Comparison of ENCODE assay signal across 16 cellular contexts in the genomic region with DNA sequence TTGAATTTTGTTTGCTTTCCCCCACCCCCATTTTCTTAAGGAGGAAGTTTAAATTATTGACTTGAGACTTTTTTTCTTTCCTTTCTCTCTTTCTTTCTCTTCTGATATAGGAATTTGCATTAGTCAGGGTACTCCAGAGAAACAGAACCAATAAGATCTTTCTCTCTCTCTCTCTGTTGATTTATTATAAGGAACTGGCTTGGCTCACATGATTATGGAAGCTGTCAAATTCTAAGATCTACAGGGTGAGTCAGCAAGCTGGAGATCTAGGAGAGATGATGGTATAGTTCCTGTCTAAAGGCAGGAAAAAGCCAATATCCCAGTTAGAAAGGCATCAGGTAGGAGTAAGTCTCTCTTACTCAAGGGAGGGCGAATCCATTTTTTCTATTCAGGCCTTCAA.
DNase-seq lines count a peak whose midpoint lies in the region; ATAC-seq and TF ChIP-seq lines count a peak whose summit lies in the region.
"Had no signal": no experiment of that assay in that cellular context is flagged by ENCODE, and none has a peak within 500 bp of the region (broad histone marks: within the 10 kb centered on the region; RNA-seq: fewer than 3 reads in every experiment).

No MANE protein-coding gene starts in this region.

- no peaks in the 10 kb centered on the region; the same call in 2 of the 3 replicates for H3K4me1 Mint-ChIP-seq in GM23338
- no peaks in the 10 kb centered on the region for H3K4me1 Mint-ChIP-seq in Caco-2 (ENCODE audit: low read depth, unreplicated experiment)
- H3K4me1 Mint-ChIP-seq in natural killer cell treated with Interleukin-12 subunit alpha and Interleukin-12 subunit beta and Interleukin-15 and Interleukin-18, amount 100 ng/mL, for 72 hours (ENCODE audit: low read depth in 2 of 2), result peaks cover 0 to 6% of the 10 kb centered on the region in 2 donors

- H3K36me3 ChIP-seq in GM23338 (ENCODE audit: insufficient read depth), result no peaks in the 10 kb centered on the region
- no peaks in the 10 kb centered on the region for H3K36me3 ChIP-seq in PC-3 (ENCODE audit: low read depth, low read length)
- H3K36me3 ChIP-seq in Caco-2 (ENCODE audit: control insufficient read depth, insufficient read depth, low read length), result no peaks in the 10 kb centered on the region
- H3K36me3 ChIP-seq in esophagus muscularis mucosa, result peaks cover 0 to 35% (median 21%) of the 10 kb centered on the region in 4 donors

- TF ChIP-seq POLR2A in esophagus muscularis mucosa (IDR thresholded peaks at IDR 0.05; ENCODE audit: low read depth), result no peak

- H3K27me3 Mint-ChIP-seq in GM23338 (ENCODE audit: insufficient read depth, low read depth, poor library complexity), result peaks cover 1% of the 10 kb centered on the region
- H3K27me3 Mint-ChIP-seq in Caco-2 (ENCODE audit: insufficient read depth, unreplicated experiment), result no peaks in the 10 kb centered on the region
- no peaks in the 10 kb centered on the region for H3K27me3 Mint-ChIP-seq in natural killer cell treated with Interleukin-12 subunit alpha and Interleukin-12 subunit beta and Interleukin-15 and Interleukin-18, amount 100 ng/mL, for 72 hours
- H3K27me3 Mint-ChIP-seq: activated naive CD8-positive, alpha-beta T cell treated with anti-CD3 and anti-CD28 coated beads for 36 hours; activated T-cell treated with anti-CD3 and anti-CD28 coated beads, Interleukin-2, amount 50 U/mL, for 24 hours had no signal

- H3K27ac ChIP-seq in GM23338 (ENCODE audit: low read depth) (no peak overlapping the region), PC-3 (ENCODE audit: low read length) (no peak overlapping the region), esophagus muscularis mucosa (replicated peaks in 1 of 4) (no peak overlapping the region)
- H3K27ac ChIP-seq: GM23248, sigmoid colon, upper lobe of left lung had no signal

- CTCF ChIA-PET in PC-3 (lab: Charles Lee) (no interaction called here), Caco-2 (lab: Charles Lee) (interaction anchor here (1.2 to 1.4 kb wide), 2 partner anchors 78 to 170 kb away, joined by 3 read pairs; no protein-coding TSS in a partner anchor)

- H3K4me3 ChIP-seq in GM23338 (no peak overlapping the region), PC-3 (ENCODE audit: low read length) (no peak overlapping the region), epithelial cell of esophagus (ENCODE audit: low read length) (no peak overlapping the region), retinal pigment epithelial cell (ENCODE audit: low read length) (no peak overlapping the region), Caco-2 (ENCODE audit: low read depth, low read length) (no peak overlapping the region), esophagus muscularis mucosa (no peak overlapping the region)
- H3K4me3 ChIP-seq: GM23248, sigmoid colon, upper lobe of left lung had no signal

- H2AFZ ChIP-seq in GM23338 (no peak overlapping the region), PC-3 (ENCODE audit: low read length) (no peak overlapping the region)
- H2AFZ ChIP-seq: GM23248 had no signal

- H3K27ac Mint-ChIP-seq in GM23338, result peak overlapping the region; percentile 4; the same call in 1 of the 2 replicates
- H3K27ac Mint-ChIP-seq in Caco-2 (ENCODE audit: unreplicated experiment), result no peak overlapping the region
- H3K27ac Mint-ChIP-seq in natural killer cell treated with Interleukin-12 subunit alpha and Interleukin-12 subunit beta and Interleukin-15 and Interleukin-18, amount 100 ng/mL, for 72 hours, result no peak overlapping the region
- H3K27ac Mint-ChIP-seq: activated naive CD8-positive, alpha-beta T cell treated with anti-CD3 and anti-CD28 coated beads for 36 hours; activated T-cell treated with anti-CD3 and anti-CD28 coated beads, Interleukin-2, amount 50 U/mL, for 24 hours; stimulated activated effector memory CD8-positive, alpha-beta T cell treated with anti-CD3 and anti-CD28 coated beads, Interleukin-12 subunit alpha, Interleukin-12 subunit beta, amount 100 ng/mL, for 72 hours had no signal

- H3K27me3 ChIP-seq in GM23338 (ENCODE audit: insufficient read depth) (no peaks in the 10 kb centered on the region), PC-3 (ENCODE audit: low read length) (no peaks in the 10 kb centered on the region), Caco-2 (replicated peaks; ENCODE audit: control insufficient read depth, insufficient read depth, low read length) (no peaks in the 10 kb centered on the region), esophagus muscularis mucosa (no peaks in the 10 kb centered on the region)
- H3K27me3 ChIP-seq: sigmoid colon, upper lobe of left lung had no signal

- H3K36me3 Mint-ChIP-seq in GM23338 (ENCODE audit: low read depth) (no peaks in the 10 kb centered on the region), Caco-2 (ENCODE audit: insufficient read depth, unreplicated experiment) (no peaks in the 10 kb centered on the region)
- H3K36me3 Mint-ChIP-seq in natural killer cell treated with Interleukin-12 subunit alpha and Interleukin-12 subunit beta and Interleukin-15 and Interleukin-18, amount 100 ng/mL, for 72 hours, result no peaks in the 10 kb centered on the region
- H3K36me3 Mint-ChIP-seq: stimulated activated effector memory CD8-positive, alpha-beta T cell treated with anti-CD3 and anti-CD28 coated beads, Interleukin-12 subunit alpha, Interleukin-12 subunit beta, amount 100 ng/mL, for 72 hours had no signal

- no peak overlapping the region for H3K4me3 Mint-ChIP-seq in GM23338
- no peak overlapping the region for H3K4me3 Mint-ChIP-seq in Caco-2 (ENCODE audit: unreplicated experiment)
- H3K4me3 Mint-ChIP-seq in natural killer cell treated with Interleukin-12 subunit alpha and Interleukin-12 subunit beta and Interleukin-15 and Interleukin-18, amount 100 ng/mL, for 72 hours, result no peak overlapping the region
- H3K4me3 Mint-ChIP-seq: activated naive CD8-positive, alpha-beta T cell treated with anti-CD3 and anti-CD28 coated beads for 36 hours; activated T-cell treated with anti-CD3 and anti-CD28 coated beads, Interleukin-2, amount 50 U/mL, for 24 hours; stimulated activated effector memory CD8-positive, alpha-beta T cell treated with anti-CD3 and anti-CD28 coated beads, Interleukin-12 subunit alpha, Interleukin-12 subunit beta, amount 100 ng/mL, for 72 hours had no signal

- no peak overlapping the region for H3K9ac ChIP-seq in PC-3 (ENCODE audit: low read length)
- H3K9ac ChIP-seq: GM23248 had no signal

- POLR2A ChIA-PET in PC-3 (lab: Charles Lee; ENCODE audit: unreplicated experiment), result no interaction called here
- POLR2A ChIA-PET in Caco-2 (lab: Charles Lee), result no interaction called here

- BruUV-seq in PC-3 (replicated peaks; lab: Mats Ljungman, UMichigan) (no TSS peak), Caco-2 (replicated peaks; lab: Mats Ljungman, UMichigan) (no TSS peak)

- WGBS in esophagus muscularis mucosa, result 100% methylated on average over 1 of the region's 1 CpG

- H3K4me1 ChIP-seq in GM23338 (ENCODE audit: insufficient read depth) (no peaks in the 10 kb centered on the region), PC-3 (ENCODE audit: insufficient read depth, low read length) (peaks cover 5% of the 10 kb centered on the region), Caco-2 (no peaks in the 10 kb centered on the region), esophagus muscularis mucosa (peaks cover 0 to 5% (median 0%) of the 10 kb centered on the region in 4 donors)
- H3K4me1 ChIP-seq: sigmoid colon, upper lobe of left lung had no signal

- intact Hi-C loops in PC-3 (cut with micrococcal nuclease), result no loop called here
- intact Hi-C loops in Caco-2 (cut with micrococcal nuclease; ENCODE audit: unreplicated experiment), result no loop called here
- intact Hi-C loops in esophagus muscularis mucosa (cut with DNase I), result no loop called here

- H4K20me1 ChIP-seq in GM23338 (replicated peaks; ENCODE audit: insufficient read depth) (no peaks in the 10 kb centered on the region), PC-3 (ENCODE audit: low read length) (no peaks in the 10 kb centered on the region)

- no peak overlapping the region for H3K4me2 ChIP-seq in GM23338
- no peak overlapping the region for H3K4me2 ChIP-seq in PC-3 (ENCODE audit: low read length)

- no peaks in the 10 kb centered on the region; the same call in 2 of the 3 replicates for H3K9me3 Mint-ChIP-seq in GM23338
- H3K9me3 Mint-ChIP-seq in Caco-2 (ENCODE audit: unreplicated experiment), result no peaks in the 10 kb centered on the region
- no peaks in the 10 kb centered on the region for H3K9me3 Mint-ChIP-seq in natural killer cell treated with Interleukin-12 subunit alpha and Interleukin-12 subunit beta and Interleukin-15 and Interleukin-18, amount 100 ng/mL, for 72 hours
- H3K9me3 Mint-ChIP-seq: activated T-cell treated with anti-CD3 and anti-CD28 coated beads, Interleukin-2, amount 50 U/mL, for 24 hours; stimulated activated effector memory CD8-positive, alpha-beta T cell treated with anti-CD3 and anti-CD28 coated beads, Interleukin-12 subunit alpha, Interleukin-12 subunit beta, amount 100 ng/mL, for 72 hours had no signal

- DNase-seq in GM23338 (ENCODE audit: low spot score) (no peak), PC-3 (peak; percentile 12), epithelial cell of esophagus (ENCODE audit: low read depth) (peak; percentile 55), retinal pigment epithelial cell (ENCODE audit: low read depth) (peak; percentile 41), Caco-2 (no peak), esophagus muscularis mucosa (ENCODE audit: extremely low spot score) (no peak)
- no peak for DNase-seq in natural killer cell treated with Interleukin-12 subunit alpha and Interleukin-12 subunit beta and Interleukin-15 and Interleukin-18, amount 100 ng/mL, for 72 hours (ENCODE audit: low spot score)
- DNase-seq: activated naive CD8-positive, alpha-beta T cell treated with anti-CD3 and anti-CD28 coated beads for 36 hours; activated T-cell treated with anti-CD3 and anti-CD28 coated beads, Interleukin-2, amount 50 U/mL, for 24 hours; COR-L47; GM23248; KBM-7; NCI-H1436; sigmoid colon; upper lobe of left lung had no signal

- no peaks in the 10 kb centered on the region for H3K79me2 ChIP-seq in GM23338 (replicated peaks; ENCODE audit: insufficient read depth)
- no peaks in the 10 kb centered on the region for H3K79me2 ChIP-seq in PC-3 (ENCODE audit: low read length)

- H3F3A ChIP-seq in GM23338 (replicated peaks; ENCODE audit: low read depth) (no peaks in the 10 kb centered on the region), PC-3 (ENCODE audit: low read length, unreplicated experiment) (no peaks in the 10 kb centered on the region)

- TF ChIP-seq CTCF in GM23338 (conservative IDR thresholded peaks at IDR 0.05; ENCODE audit: low read depth in 2 of 2) (no peak), PC-3 (conservative IDR thresholded peaks at IDR 0.05; ENCODE audit: low read depth, low read length) (no peak), epithelial cell of esophagus (IDR thresholded peaks at IDR 0.05; ENCODE audit: insufficient read depth, low read depth, low read length, missing control alignments) (no peak), retinal pigment epithelial cell (conservative IDR thresholded peaks at IDR 0.05; ENCODE audit: low read depth, low read length) (no peak), Caco-2 (IDR thresholded peaks at IDR 0.05; ENCODE audit: insufficient read depth in 1 of 2, low read depth in 1 of 2, low read length in 1 of 2, severe bottlenecking in 1 of 2, unreplicated experiment in 1 of 2) (no peak), esophagus muscularis mucosa (IDR thresholded peaks at IDR 0.05) (no peak)

- no peak for TF ChIP-seq EP300 in esophagus muscularis mucosa (IDR thresholded peaks at IDR 0.05)

- H3K9me3 ChIP-seq in PC-3 (ENCODE audit: low read length) (no peaks in the 10 kb centered on the region), Caco-2 (no peaks in the 10 kb centered on the region), esophagus muscularis mucosa (no peaks in the 10 kb centered on the region)
- H3K9me3 ChIP-seq: sigmoid colon, upper lobe of left lung had no signal

- ATAC-seq in GM23338 (no peak), PC-3 (no peak)
- no peak for ATAC-seq in natural killer cell treated with Interleukin-12 subunit alpha and Interleukin-12 subunit beta and Interleukin-15 and Interleukin-18, amount 100 ng/mL, for 72 hours
- ATAC-seq: stimulated activated effector memory CD8-positive, alpha-beta T cell treated with anti-CD3 and anti-CD28 coated beads, Interleukin-12 subunit alpha, Interleukin-12 subunit beta, amount 100 ng/mL, for 72 hours had no signal

- H3K9me2 ChIP-seq in GM23338 (ENCODE audit: insufficient read depth) (peaks cover 1% of the 10 kb centered on the region; the same call in 1 of the 2 replicates), PC-3 (replicated peaks; ENCODE audit: low read length) (no peaks in the 10 kb centered on the region)

Comparison
In these comparisons a context has a peak if more than half of its experiments do, and no peak if none do; other contexts are left out.
1. DNase-seq: peak in PC-3 (single experiment), epithelial cell of esophagus (single experiment) and retinal pigment epithelial cell (single experiment); none in GM23338 (single experiment), Caco-2 (0 of 2), natural killer cell treated with Interleukin-12 subunit alpha and Interleukin-12 subunit beta and Interleukin-15 and Interleukin-18, amount 100 ng/mL, for 72 hours (single experiment) and esophagus muscularis mucosa (single experiment).